Comparison of ENCODE assay signal across 18 cellular contexts in genomic region chr6:137099689-137100398, GRCh38. TPM values are rescaled to one million over a fixed set of nuclear protein-coding genes. Genes with fewer than 3 reads are reported as not detected.
DNase-seq lines count a peak whose midpoint lies in the region; ATAC-seq and TF ChIP-seq lines count a peak whose summit lies in the region.
"Had no signal": no experiment of that assay in that cellular context is flagged by ENCODE, and none has a peak within 500 bp of the region (broad histone marks: within the 10 kb centered on the region; RNA-seq: fewer than 3 reads in every experiment).

No MANE protein-coding gene starts in this region.

- peak; percentile 26 for ATAC-seq in GM18909 (IDR thresholded peaks at IDR 0.05; ENCODE audit: poor library complexity, unreplicated experiment)
- peak; percentile 26 for ATAC-seq in HG03354 (IDR thresholded peaks at IDR 0.05; ENCODE audit: poor library complexity, severe bottlenecking, unreplicated experiment)
- ATAC-seq in stimulated activated naive B cell treated with anti-CD40 and anti-IgM and Interleukin-4, amounts not matched to agents 10 μg/mL and 1 μg/mL and 100 μg/mL, for 72 hours (replicated peaks) = peak; percentile 38 to 40
- ATAC-seq: heart right ventricle had no signal

- H3K27me3 Mint-ChIP-seq in stimulated activated naive B cell treated with anti-CD40 and anti-IgM and Interleukin-4, amounts not matched to agents 10 μg/mL and 1 μg/mL and 100 μg/mL, for 72 hours = no peaks in the 10 kb centered on the region
- H3K27me3 Mint-ChIP-seq in endothelial cell (ENCODE audit: unreplicated experiment) = no peaks in the 10 kb centered on the region

- peaks cover 5 to 8% of the 10 kb centered on the region in 2 donors for H3K36me3 Mint-ChIP-seq in stimulated activated naive B cell treated with anti-CD40 and anti-IgM and Interleukin-4, amounts not matched to agents 10 μg/mL and 1 μg/mL and 100 μg/mL, for 72 hours
- no peaks in the 10 kb centered on the region for H3K36me3 Mint-ChIP-seq in endothelial cell (ENCODE audit: low read depth, unreplicated experiment)

- peak overlapping the region; percentile 80 for H3K27ac Mint-ChIP-seq in stimulated activated naive B cell treated with anti-CD40 and anti-IgM and Interleukin-4, amounts not matched to agents 10 μg/mL and 1 μg/mL and 100 μg/mL, for 72 hours
- H3K27ac Mint-ChIP-seq in endothelial cell (ENCODE audit: unreplicated experiment) = no peak overlapping the region

- no peak overlapping the region for H3K27ac ChIP-seq in epithelial cell of prostate
- H3K27ac ChIP-seq: C4-2B, esophagus muscularis mucosa, heart right ventricle, sigmoid colon, thyroid gland had no signal

- H3K9me3 Mint-ChIP-seq in stimulated activated naive B cell treated with anti-CD40 and anti-IgM and Interleukin-4, amounts not matched to agents 10 μg/mL and 1 μg/mL and 100 μg/mL, for 72 hours = peaks cover 3% of the 10 kb centered on the region in 2 donors
- no peaks in the 10 kb centered on the region for H3K9me3 Mint-ChIP-seq in endothelial cell (ENCODE audit: unreplicated experiment)

- peak overlapping the region; percentile 3 to 8 for H3K4me3 Mint-ChIP-seq in stimulated activated naive B cell treated with anti-CD40 and anti-IgM and Interleukin-4, amounts not matched to agents 10 μg/mL and 1 μg/mL and 100 μg/mL, for 72 hours
- H3K4me3 Mint-ChIP-seq in endothelial cell (ENCODE audit: unreplicated experiment) = no peak overlapping the region

- DNase-seq in epithelial cell of prostate (ENCODE audit: low read depth, low spot score) (peak; percentile 22), endothelial cell (ENCODE audit: low spot score) (no peak), epidermal melanocyte (ENCODE audit: insufficient read length, low spot score) (no peak), NCI-H2171 treated with DMSO at 0.1 percent for 48 hours (lab: John Stamatoyannopoulos, UW) (no peak)
- DNase-seq in stimulated activated naive B cell treated with anti-CD40 and anti-IgM and Interleukin-4, amounts not matched to agents 10 μg/mL and 1 μg/mL and 100 μg/mL, for 72 hours = peak; percentile 17
- DNase-seq: activated naive CD4-positive, alpha-beta T cell treated with Interleukin-2 at 50 U/mL for 16 hours; heart right ventricle; MM.1S; NCI-H2081 treated with DMSO at 0.1 percent for 48 hours; nucleus accumbens; sigmoid colon; stimulated activated CD4-positive, alpha-beta T cell treated with anti-CD3 and anti-CD28 coated beads, Interleukin-2, amount 100 ng/mL, for 48 hours; thyroid gland had no signal

- H3K4me1 Mint-ChIP-seq in stimulated activated naive B cell treated with anti-CD40 and anti-IgM and Interleukin-4, amounts not matched to agents 10 μg/mL and 1 μg/mL and 100 μg/mL, for 72 hours = peaks cover 51 to 85% of the 10 kb centered on the region in 2 donors
- peaks cover 2% of the 10 kb centered on the region for H3K4me1 Mint-ChIP-seq in endothelial cell (ENCODE audit: unreplicated experiment)

- TF ChIP-seq CTCF in endothelial cell (IDR thresholded peaks at IDR 0.05; ENCODE audit: unreplicated experiment) = no peak

RNA-seq across cellular contexts. Expression of gene IL20RA, which starts 55.1 kb away (rescaled TPM):
- 0.10 TPM for total RNA-seq in endothelial cell (ENCODE audit: unreplicated experiment)
- total RNA-seq: T-helper 2 cell treated with Interferon-gamma antibody and Interleukin-4, amounts not matched to agents 100 ng/mL and 5 ng/mL, for 36 hours had no signal

Comparison
In these comparisons a context has a peak if more than half of its experiments do, and no peak if none do; other contexts are left out.
1. DNase-seq: peak in epithelial cell of prostate (single experiment) and stimulated activated naive B cell treated with anti-CD40 and anti-IgM and Interleukin-4, amounts not matched to agents 10 μg/mL and 1 μg/mL and 100 μg/mL, for 72 hours (single experiment); none in endothelial cell (single experiment), epidermal melanocyte (single experiment) and NCI-H2171 treated with DMSO at 0.1 percent for 48 hours (single experiment).
2. Peak in every context shown above with its lines, with median percentiles within 50 percentile points of each other: ATAC-seq.